In the genomic region with DNA sequence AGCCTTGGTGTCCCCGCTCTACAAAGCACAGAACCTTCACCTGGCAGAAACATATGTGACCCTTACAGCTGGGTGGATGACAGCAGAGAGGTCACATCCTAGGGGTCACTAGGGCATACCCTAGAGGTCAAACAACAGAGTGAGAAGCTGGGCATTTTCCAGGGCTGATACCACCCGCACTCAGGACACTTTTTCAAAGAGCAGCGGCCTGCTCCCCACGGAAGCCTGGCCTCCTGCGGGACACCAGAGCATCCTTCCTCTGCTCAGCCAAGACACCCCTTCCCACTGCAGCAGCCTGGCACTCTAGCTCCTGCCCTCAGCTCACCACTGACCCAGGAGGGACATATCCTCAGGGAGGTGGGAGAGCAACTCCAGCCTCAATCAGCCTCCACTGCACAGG, we compare ENCODE assay signal across 27 cellular contexts.
"Had no signal": no experiment of that assay in that cellular context is flagged by ENCODE, and none has a peak within 500 bp of the region (broad histone marks: within the 10 kb centered on the region; RNA-seq: fewer than 3 reads in every experiment).

No MANE protein-coding gene starts in this region.

- H3K27me3 ChIP-seq: heart left ventricle, neural progenitor cell, pancreas, transverse colon, upper lobe of right lung had no signal

- H3K27me3 Mint-ChIP-seq: stimulated activated naive B cell treated with anti-CD40 and anti-IgM and Interleukin-4, amounts not matched to agents 10 μg/mL and 1 μg/mL and 100 μg/mL, for 72 hours; stimulated activated naive CD8-positive, alpha-beta T cell treated with anti-CD3 and anti-CD28 coated beads, Interleukin-15, Interleukin-2, amounts not matched to agents 100 ng/mL and 50 ng/mL, for 24 hours had no signal

- H3K4me1 Mint-ChIP-seq: nephron progenitor cell, neural progenitor cell had no signal

- H3K36me3 Mint-ChIP-seq: immature natural killer cell; naive thymus-derived CD4-positive, alpha-beta T cell; neural progenitor cell; stimulated activated naive B cell treated with anti-CD40 and anti-IgM and Interleukin-4, amounts not matched to agents 10 μg/mL and 1 μg/mL and 100 μg/mL, for 72 hours had no signal

- DNase-seq: heart left ventricle; hypothalamus; left ventricle myocardium inferior; midbrain; mucosa of descending colon; naive thymus-derived CD4-positive, alpha-beta T cell; nephron progenitor cell; nucleus accumbens; pancreas; posterior cingulate gyrus; retina; right cardiac atrium; stimulated activated CD4-positive, alpha-beta T cell treated with anti-CD3 and anti-CD28 coated beads, Interleukin-12 subunit alpha, Interleukin-12 subunit beta, amount 100 ng/mL, for 4 hours; stimulated activated CD4-positive, alpha-beta T cell treated with anti-CD3 and anti-CD28 coated beads, Interleukin-15, amount 100 ng/mL, for 24 hours; stimulated activated CD4-positive, alpha-beta T cell treated with anti-CD3 and anti-CD28 coated beads, Interleukin-2, amount 100 ng/mL, for 24 hours; stimulated activated CD4-positive, alpha-beta T cell treated with anti-CD3 and anti-CD28 coated beads, Interleukin-4, amount 100 ng/mL, for 1 hour; stimulated activated naive B cell treated with anti-CD40 and anti-IgM and Interleukin-4, amounts not matched to agents 10 μg/mL and 1 μg/mL and 100 μg/mL, for 72 hours; substantia nigra; transverse colon; upper lobe of right lung had no signal

- H2AFZ ChIP-seq: neural progenitor cell had no signal

- H3K4me3 Mint-ChIP-seq: immature natural killer cell; naive thymus-derived CD4-positive, alpha-beta T cell; nephron progenitor cell; neural progenitor cell; stimulated activated naive B cell treated with anti-CD40 and anti-IgM and Interleukin-4, amounts not matched to agents 10 μg/mL and 1 μg/mL and 100 μg/mL, for 72 hours; stimulated activated naive CD8-positive, alpha-beta T cell treated with anti-CD3 and anti-CD28 coated beads, Interleukin-15, Interleukin-2, amounts not matched to agents 100 ng/mL and 50 ng/mL, for 24 hours had no signal

- H3K27ac ChIP-seq: heart left ventricle, left ventricle myocardium inferior, neural progenitor cell, pancreas, prostate gland, skin epidermis, transverse colon, upper lobe of right lung had no signal

- H3K27ac Mint-ChIP-seq: immature natural killer cell; naive thymus-derived CD4-positive, alpha-beta T cell; nephron progenitor cell; neural progenitor cell; stimulated activated naive B cell treated with anti-CD40 and anti-IgM and Interleukin-4, amounts not matched to agents 10 μg/mL and 1 μg/mL and 100 μg/mL, for 72 hours; stimulated activated naive CD8-positive, alpha-beta T cell treated with anti-CD3 and anti-CD28 coated beads, Interleukin-15, Interleukin-2, amounts not matched to agents 100 ng/mL and 50 ng/mL, for 24 hours had no signal

- H3K9ac ChIP-seq: neural progenitor cell had no signal

- H3K4me2 ChIP-seq: neural progenitor cell had no signal

- ATAC-seq: heart left ventricle, mucosa of descending colon, pancreas, right cardiac atrium, sciatic nerve had no signal

- H3K4me1 ChIP-seq: pancreas, prostate gland, transverse colon, upper lobe of right lung had no signal

- H3K9me3 ChIP-seq: heart left ventricle, left ventricle myocardium inferior, mucosa of descending colon, pancreas, prostate gland, transverse colon, upper lobe of right lung had no signal

- H3K36me3 ChIP-seq: heart left ventricle, left ventricle myocardium inferior, neural progenitor cell, pancreas, prostate gland, transverse colon, upper lobe of right lung had no signal

- H3K9me3 Mint-ChIP-seq: immature natural killer cell; naive thymus-derived CD4-positive, alpha-beta T cell; nephron progenitor cell; neural progenitor cell; stimulated activated naive CD8-positive, alpha-beta T cell treated with anti-CD3 and anti-CD28 coated beads, Interleukin-15, Interleukin-2, amounts not matched to agents 100 ng/mL and 50 ng/mL, for 24 hours had no signal

- H3K4me3 ChIP-seq: heart left ventricle, left ventricle myocardium inferior, lung, mucosa of descending colon, neural progenitor cell, pancreas, prostate gland, skin epidermis, transverse colon, upper lobe of right lung had no signal
